ENCODE assay signal across 10 cellular contexts in the genomic region with DNA sequence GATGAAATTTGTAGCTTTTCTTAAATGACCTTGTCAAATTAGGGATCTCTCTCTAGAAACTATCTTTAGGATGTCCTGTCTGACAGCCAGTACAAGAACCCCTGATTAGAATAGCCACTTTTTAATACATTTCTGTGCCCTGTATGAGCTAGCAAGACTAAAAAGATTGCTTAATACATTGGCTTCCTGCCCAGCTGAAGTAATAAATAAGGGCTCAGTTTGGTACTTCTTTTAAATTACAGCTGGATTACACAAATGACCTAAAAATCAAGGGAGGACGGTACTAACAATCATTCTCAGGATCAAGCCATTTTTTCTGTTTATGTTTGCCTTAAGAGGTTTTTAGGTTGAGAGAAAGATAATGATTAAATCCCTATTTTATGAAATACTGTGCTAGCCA. TPM values are rescaled to one million over a fixed set of nuclear protein-coding genes. Genes with fewer than 3 reads are reported as not detected.
A peak's percentile ranks its signal among the peaks of the same experiment; 100 is the strongest.
DNase-seq lines count a peak whose midpoint lies in the region; ATAC-seq and TF ChIP-seq lines count a peak whose summit lies in the region.
"Had no signal": no experiment of that assay in that cellular context is flagged by ENCODE, and none has a peak within 500 bp of the region (broad histone marks: within the 10 kb centered on the region; RNA-seq: fewer than 3 reads in every experiment).

No MANE protein-coding gene starts in this region.

- H3K9me3 Mint-ChIP-seq in neural progenitor cell: no peaks in the 10 kb centered on the region

- no peak overlapping the region for H3K9ac ChIP-seq in neural progenitor cell

- H3K4me3 Mint-ChIP-seq in neural progenitor cell: no peak overlapping the region
- H3K4me3 Mint-ChIP-seq: T-cell had no signal

- H3K27ac Mint-ChIP-seq in neural progenitor cell: no peak overlapping the region
- H3K27ac Mint-ChIP-seq: T-cell had no signal

- no peaks in the 10 kb centered on the region for H3K27me3 ChIP-seq in neural progenitor cell

- no peak overlapping the region for H3K4me3 ChIP-seq in neural progenitor cell
- H3K4me3 ChIP-seq: mucosa of descending colon, smooth muscle cell had no signal

- DNase-seq in GM04503 (ENCODE audit: low read depth): peak; percentile 54
- DNase-seq in M059J (ENCODE audit: low read depth): peak; percentile 70
- DNase-seq in brain pericyte (ENCODE audit: low read depth, low spot score): peak; percentile 4
- DNase-seq in medulla oblongata (ENCODE audit: extremely low spot score): peak; percentile 21
- DNase-seq in NCI-H2029 (lab: John Stamatoyannopoulos, UW): no peak
- no peak for DNase-seq in neural progenitor cell (ENCODE audit: low spot score)
- DNase-seq: mucosa of descending colon, T-cell had no signal

- H4K20me1 ChIP-seq in neural progenitor cell (ENCODE audit: low read depth): no peaks in the 10 kb centered on the region

- H3K4me2 ChIP-seq in neural progenitor cell: no peak overlapping the region
- H3K4me2 ChIP-seq: smooth muscle cell had no signal

- no peaks in the 10 kb centered on the region for H3K9me3 ChIP-seq in neural progenitor cell (ENCODE audit: low read depth)
- H3K9me3 ChIP-seq: mucosa of descending colon had no signal

- H3K36me3 ChIP-seq in neural progenitor cell: no peaks in the 10 kb centered on the region

- H2AFZ ChIP-seq in neural progenitor cell (replicated peaks): no peak overlapping the region

- no peak for TF ChIP-seq CTCF in neural progenitor cell (IDR thresholded peaks at IDR 0.05)

- H3F3A ChIP-seq in neural progenitor cell (ENCODE audit: low read depth): no peaks in the 10 kb centered on the region

- no peak for ATAC-seq in HG03196 (IDR thresholded peaks at IDR 0.05; ENCODE audit: unreplicated experiment)
- ATAC-seq: mucosa of descending colon, T-cell had no signal

- H3K4me1 ChIP-seq in neural progenitor cell: no peaks in the 10 kb centered on the region

- H3K4me1 Mint-ChIP-seq in neural progenitor cell: no peaks in the 10 kb centered on the region
- H3K4me1 Mint-ChIP-seq: T-cell had no signal

- no peaks in the 10 kb centered on the region for H3K36me3 Mint-ChIP-seq in neural progenitor cell
- H3K36me3 Mint-ChIP-seq: T-cell had no signal

- no peaks in the 10 kb centered on the region for H3K79me2 ChIP-seq in neural progenitor cell (ENCODE audit: low read depth)

- peaks cover 2% of the 10 kb centered on the region for H3K27me3 Mint-ChIP-seq in neural progenitor cell (ENCODE audit: insufficient read depth, low read depth)

- no peak overlapping the region for H3K27ac ChIP-seq in neural progenitor cell

RNA-seq across cellular contexts. Expression of a gene that starts 11.6 kb away (rescaled TPM):
- total RNA-seq in M059J (2014; rRNA removed; shearing (Covaris generic)): 64.6 and 110 TPM in 2 replicates
- 186 and 323 TPM in 2 replicates for total RNA-seq in neural progenitor cell (ENCODE audit: low replicate concordance)

Comparison
In these comparisons a context has a peak if more than half of its experiments do, and no peak if none do; other contexts are left out.
1. DNase-seq: peak in GM04503 (single experiment), M059J (single experiment), brain pericyte (single experiment) and medulla oblongata (single experiment); none in NCI-H2029 (single experiment) and neural progenitor cell (single experiment).